Comparison of ENCODE assay signal across 1 cellular context in the genomic region with DNA sequence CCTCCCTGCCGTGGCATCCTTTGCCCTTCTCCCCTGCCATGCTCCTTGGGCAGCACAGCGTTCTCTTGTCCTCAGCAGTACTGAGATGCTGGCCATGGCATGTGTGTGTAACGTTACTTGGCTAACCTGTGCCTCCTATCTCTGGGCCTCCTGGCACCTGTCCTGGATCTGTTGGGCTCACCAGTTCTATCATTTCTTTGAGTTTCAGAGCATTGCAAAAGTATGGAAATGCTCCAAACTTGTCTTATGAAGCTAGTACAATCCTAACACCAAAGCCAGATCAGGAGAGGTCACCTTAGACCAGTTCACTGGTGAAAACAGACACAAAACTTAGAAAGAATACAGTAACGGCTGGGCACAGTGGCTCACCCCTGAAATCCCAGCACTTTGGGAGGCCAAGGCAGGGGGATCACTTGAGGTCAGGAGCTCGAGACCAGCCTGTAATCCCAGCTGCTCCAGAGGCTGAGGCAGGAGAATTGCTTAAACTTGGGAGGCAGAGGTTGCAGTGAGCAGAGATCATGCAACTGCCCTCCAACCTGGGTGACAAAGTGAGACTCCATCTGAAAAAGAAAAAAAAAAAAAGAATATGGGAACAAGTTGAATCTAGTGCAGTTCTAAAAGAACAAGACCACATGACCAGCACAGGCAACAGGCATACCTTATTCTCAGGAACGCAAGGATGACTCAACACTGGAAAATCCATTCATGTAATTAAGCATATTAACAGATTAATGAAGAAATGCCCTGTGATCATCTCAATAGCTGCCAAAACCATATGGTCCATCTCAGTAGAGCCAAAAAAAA.
TF ChIP-seq lines count a peak whose summit lies in the region.

No MANE protein-coding gene starts in this region.

TF ChIP-seq in Ishikawa, 13 proteins besides CTCF, POLR2A, EP300 and RAD21 (continued from another document):
- TF ChIP-seq, protein P1, sequence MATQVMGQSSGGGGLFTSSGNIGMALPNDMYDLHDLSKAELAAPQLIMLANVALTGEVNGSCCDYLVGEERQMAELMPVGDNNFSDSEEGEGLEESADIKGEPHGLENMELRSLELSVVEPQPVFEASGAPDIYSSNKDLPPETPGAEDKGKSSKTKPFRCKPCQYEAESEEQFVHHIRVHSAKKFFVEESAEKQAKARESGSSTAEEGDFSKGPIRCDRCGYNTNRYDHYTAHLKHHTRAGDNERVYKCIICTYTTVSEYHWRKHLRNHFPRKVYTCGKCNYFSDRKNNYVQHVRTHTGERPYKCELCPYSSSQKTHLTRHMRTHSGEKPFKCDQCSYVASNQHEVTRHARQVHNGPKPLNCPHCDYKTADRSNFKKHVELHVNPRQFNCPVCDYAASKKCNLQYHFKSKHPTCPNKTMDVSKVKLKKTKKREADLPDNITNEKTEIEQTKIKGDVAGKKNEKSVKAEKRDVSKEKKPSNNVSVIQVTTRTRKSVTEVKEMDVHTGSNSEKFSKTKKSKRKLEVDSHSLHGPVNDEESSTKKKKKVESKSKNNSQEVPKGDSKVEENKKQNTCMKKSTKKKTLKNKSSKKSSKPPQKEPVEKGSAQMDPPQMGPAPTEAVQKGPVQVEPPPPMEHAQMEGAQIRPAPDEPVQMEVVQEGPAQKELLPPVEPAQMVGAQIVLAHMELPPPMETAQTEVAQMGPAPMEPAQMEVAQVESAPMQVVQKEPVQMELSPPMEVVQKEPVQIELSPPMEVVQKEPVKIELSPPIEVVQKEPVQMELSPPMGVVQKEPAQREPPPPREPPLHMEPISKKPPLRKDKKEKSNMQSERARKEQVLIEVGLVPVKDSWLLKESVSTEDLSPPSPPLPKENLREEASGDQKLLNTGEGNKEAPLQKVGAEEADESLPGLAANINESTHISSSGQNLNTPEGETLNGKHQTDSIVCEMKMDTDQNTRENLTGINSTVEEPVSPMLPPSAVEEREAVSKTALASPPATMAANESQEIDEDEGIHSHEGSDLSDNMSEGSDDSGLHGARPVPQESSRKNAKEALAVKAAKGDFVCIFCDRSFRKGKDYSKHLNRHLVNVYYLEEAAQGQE (IDR thresholded peaks at IDR 0.05; ENCODE audit: low read depth), result no peak
- TF ChIP-seq CREB1 (IDR thresholded peaks at IDR 0.05; ENCODE audit: low read depth) (no peak), TCF12 (IDR thresholded peaks at IDR 0.05; ENCODE audit: low read depth) (no peak), TEAD4 (IDR thresholded peaks at IDR 0.05) (peak; percentile 62; the same call in 1 of the 2 replicates), YY1 (IDR thresholded peaks at IDR 0.05; ENCODE audit: low read depth) (no peak), MAX (IDR thresholded peaks at IDR 0.05) (no peak), FOXM1 (IDR thresholded peaks at IDR 0.05; ENCODE audit: borderline replicate concordance, low read depth) (no peak), TAF1 (IDR thresholded peaks at IDR 0.05; ENCODE audit: low read depth) (no peak)
- TF ChIP-seq, protein P2, sequence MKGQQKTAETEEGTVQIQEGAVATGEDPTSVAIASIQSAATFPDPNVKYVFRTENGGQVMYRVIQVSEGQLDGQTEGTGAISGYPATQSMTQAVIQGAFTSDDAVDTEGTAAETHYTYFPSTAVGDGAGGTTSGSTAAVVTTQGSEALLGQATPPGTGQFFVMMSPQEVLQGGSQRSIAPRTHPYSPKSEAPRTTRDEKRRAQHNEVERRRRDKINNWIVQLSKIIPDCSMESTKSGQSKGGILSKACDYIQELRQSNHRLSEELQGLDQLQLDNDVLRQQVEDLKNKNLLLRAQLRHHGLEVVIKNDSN (IDR thresholded peaks at IDR 0.05), result peak; percentile 54; the same call in 1 of the 2 replicates
TF ChIP-seq in Ishikawa: peak in this region for 2.
